Comparison of ENCODE assay signal across 2 cellular contexts in the genomic region with DNA sequence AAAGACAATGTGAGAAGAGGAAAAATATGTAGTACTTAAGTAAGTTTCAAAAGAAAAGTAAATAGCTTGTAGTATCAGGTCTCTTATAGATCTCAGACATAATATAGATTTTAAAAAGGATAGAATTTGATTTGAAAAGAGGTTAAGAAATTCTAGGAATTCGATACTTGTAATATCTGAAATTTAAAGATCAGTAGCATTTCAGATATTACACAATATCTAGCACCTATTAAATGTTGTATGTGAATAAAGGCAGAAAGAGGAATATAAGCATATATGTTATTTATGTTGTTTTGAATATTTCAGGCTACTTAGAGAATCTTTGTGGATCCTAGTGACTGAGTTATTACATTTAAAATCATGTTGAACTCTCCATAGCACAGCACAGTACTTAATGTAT.
A peak's percentile ranks its signal among the peaks of the same experiment; 100 is the strongest.
TF ChIP-seq lines count a peak whose summit lies in the region.

No MANE protein-coding gene starts in this region.

TF ChIP-seq in IMR-90, 13 proteins besides CTCF, POLR2A, EP300 and RAD21:
- TF ChIP-seq CHD1 (IDR thresholded peaks at IDR 0.05; ENCODE audit: low read depth, low read length) (no peak), CEBPB (IDR thresholded peaks at IDR 0.05; ENCODE audit: low read depth, low read length) (peak; percentile 40; the same call in 1 of the 2 replicates)

TF ChIP-seq in K562, 482 proteins besides CTCF, POLR2A, EP300 and RAD21:
- no peak for TF ChIP-seq KHSRP (IDR thresholded peaks at IDR 0.05)
- no peak for TF ChIP-seq NRF1 (conservative IDR thresholded peaks at IDR 0.05 in 1 of 2, IDR thresholded peaks at IDR 0.05 in 1 of 2)
- TF ChIP-seq CEBPG (CRISPR knock-in tag; IDR thresholded peaks at IDR 0.05), result no peak
- TF ChIP-seq CEBPG (tag; conservative IDR thresholded peaks at IDR 0.05 in 1 of 2, IDR thresholded peaks at IDR 0.05 in 1 of 2), result peak in 1 of 2 experiments; percentile 85; a peak in 3 of 4 replicates
- peak; percentile 24 for TF ChIP-seq RBM25 (IDR thresholded peaks at IDR 0.05; ENCODE audit: low read depth, low read length, severe bottlenecking)
- TF ChIP-seq CBX1 (IDR thresholded peaks at IDR 0.05; ENCODE audit: low read depth), result no peak
- peak; percentile 72 for TF ChIP-seq CEBPB (tag; IDR thresholded peaks at IDR 0.05)
- no peak for TF ChIP-seq GTF2A2 (tag; IDR thresholded peaks at IDR 0.05)
- no peak for TF ChIP-seq DLX4 (CRISPR knock-in tag; IDR thresholded peaks at IDR 0.05)
- no peak for TF ChIP-seq MECOM (CRISPR knock-in tag; IDR thresholded peaks at IDR 0.05)
